In genomic region chr17:46819906-46820351, GRCh38 we compare ENCODE assay signal across 15 cellular contexts. TPM values are rescaled to one million over a fixed set of nuclear protein-coding genes. Genes with fewer than 3 reads are reported as not detected.
DNase-seq lines count a peak whose midpoint lies in the region; ATAC-seq and TF ChIP-seq lines count a peak whose summit lies in the region.
"Had no signal": no experiment of that assay in that cellular context is flagged by ENCODE, and none has a peak within 500 bp of the region (broad histone marks: within the 10 kb centered on the region; RNA-seq: fewer than 3 reads in every experiment).

No MANE protein-coding gene starts in this region.

- no peak for DNase-seq in activated T-cell treated with anti-CD3 and anti-CD28 coated beads, Interleukin-2, amount 50 U/mL, for 24 hours
- DNase-seq in activated T-cell treated with anti-CD3 and anti-CD28 coated beads, Interleukin-2, amount 50 U/mL, for 1 hour, result no peak
- DNase-seq in activated B cell treated with CpG ODN at 0.5 μM for 24 hours (no peak), progenitor cell of endocrine pancreas (ENCODE audit: low spot score, unreplicated experiment) (no peak), NOMO-1 (lab: John Stamatoyannopoulos, UW; ENCODE audit: unreplicated experiment in 2 of 2) (no peak)
- DNase-seq: 8988T; effector CD4-positive, alpha-beta T cell; EL; SHP77 treated with DMSO at 0.1 percent for 48 hours; T-helper 9 cell; transverse colon had no signal

- peak overlapping the region; percentile 10 for H3K4me3 Mint-ChIP-seq in activated T-cell treated with anti-CD3 and anti-CD28 coated beads, Interleukin-2, amount 50 U/mL, for 24 hours
- peak overlapping the region; percentile 76 for H3K4me3 Mint-ChIP-seq in activated B cell treated with CpG ODN at 0.5 μM for 24 hours
- H3K4me3 Mint-ChIP-seq in progenitor cell of endocrine pancreas (ENCODE audit: low read depth), result peak overlapping the region; percentile 61

- peak overlapping the region; percentile 66 for H3K4me3 ChIP-seq in iPS-18a (ENCODE audit: low read length)

- no peak for TF ChIP-seq CTCF in activated B cell treated with CpG ODN at 0.5 μM for 24 hours (IDR thresholded peaks at IDR 0.05)
- no peak for TF ChIP-seq CTCF in progenitor cell of endocrine pancreas (IDR thresholded peaks at IDR 0.05; ENCODE audit: unreplicated experiment)

- ATAC-seq in activated B cell treated with CpG ODN at 0.5 μM for 24 hours (ENCODE audit: low read depth) (no peak), HG02885 (IDR thresholded peaks at IDR 0.05; ENCODE audit: poor library complexity, unreplicated experiment) (no peak), HG03342 (IDR thresholded peaks at IDR 0.05; ENCODE audit: unreplicated experiment) (no peak)

- peaks cover 20% of the 10 kb centered on the region for H3K4me1 Mint-ChIP-seq in activated T-cell treated with anti-CD3 and anti-CD28 coated beads, Interleukin-2, amount 50 U/mL, for 24 hours (ENCODE audit: low read depth)
- H3K4me1 Mint-ChIP-seq in activated B cell treated with CpG ODN at 0.5 μM for 24 hours (peaks cover 36% of the 10 kb centered on the region), progenitor cell of endocrine pancreas (ENCODE audit: low read depth) (peaks cover 8% of the 10 kb centered on the region)

- peak overlapping the region; percentile 7 for H3K9ac ChIP-seq in iPS-18a (ENCODE audit: low read length)

- no peaks in the 10 kb centered on the region for H3K36me3 ChIP-seq in iPS-18a (ENCODE audit: control insufficient read depth, low read depth, low read length)
- H3K36me3 ChIP-seq: transverse colon had no signal

- intact Hi-C loops in activated B cell treated with CpG ODN at 0.5 μM for 24 hours (cut with micrococcal nuclease), result loop anchor here (5.0 kb wide), 1 partner anchor 48 kb away; no protein-coding TSS in a partner anchor

- peaks cover 88% of the 10 kb centered on the region for H3K27me3 ChIP-seq in iPS-18a (ENCODE audit: control insufficient read depth, insufficient read depth, low read length)

- peaks cover 36% of the 10 kb centered on the region for H3K4me1 ChIP-seq in iPS-18a (ENCODE audit: control insufficient read depth, low read depth, low read length)

- peaks cover 88% of the 10 kb centered on the region for H3K27me3 Mint-ChIP-seq in activated T-cell treated with anti-CD3 and anti-CD28 coated beads, Interleukin-2, amount 50 U/mL, for 24 hours
- H3K27me3 Mint-ChIP-seq in activated B cell treated with CpG ODN at 0.5 μM for 24 hours (peaks cover 62% of the 10 kb centered on the region), progenitor cell of endocrine pancreas (peaks cover 88% of the 10 kb centered on the region)

- CTCF ChIA-PET in activated B cell treated with CpG ODN at 0.5 μM for 24 hours (lab: Charles Lee), result no interaction called here

- POLR2A ChIA-PET in activated B cell treated with CpG ODN at 0.5 μM for 24 hours (lab: Charles Lee), result no interaction called here

- no peaks in the 10 kb centered on the region for H3K36me3 Mint-ChIP-seq in activated T-cell treated with anti-CD3 and anti-CD28 coated beads, Interleukin-2, amount 50 U/mL, for 24 hours (ENCODE audit: low read depth)
- H3K36me3 Mint-ChIP-seq in activated B cell treated with CpG ODN at 0.5 μM for 24 hours (ENCODE audit: low read depth) (no peaks in the 10 kb centered on the region), progenitor cell of endocrine pancreas (ENCODE audit: insufficient read depth) (no peaks in the 10 kb centered on the region)

- H3K27ac ChIP-seq in iPS-18a (ENCODE audit: low read length), result no peak overlapping the region
- H3K27ac ChIP-seq: transverse colon had no signal

- H3K9me3 ChIP-seq in iPS-18a (ENCODE audit: control insufficient read depth, low read depth, low read length), result no peaks in the 10 kb centered on the region
- H3K9me3 ChIP-seq: transverse colon had no signal

- H3K27ac Mint-ChIP-seq in activated T-cell treated with anti-CD3 and anti-CD28 coated beads, Interleukin-2, amount 50 U/mL, for 24 hours, result no peak overlapping the region
- no peak overlapping the region for H3K27ac Mint-ChIP-seq in activated B cell treated with CpG ODN at 0.5 μM for 24 hours
- no peak overlapping the region for H3K27ac Mint-ChIP-seq in progenitor cell of endocrine pancreas

- no peaks in the 10 kb centered on the region for H3K9me3 Mint-ChIP-seq in activated T-cell treated with anti-CD3 and anti-CD28 coated beads, Interleukin-2, amount 50 U/mL, for 24 hours
- H3K9me3 Mint-ChIP-seq in activated B cell treated with CpG ODN at 0.5 μM for 24 hours (no peaks in the 10 kb centered on the region), progenitor cell of endocrine pancreas (ENCODE audit: low read depth) (no peaks in the 10 kb centered on the region)

RNA-seq across cellular contexts. Expression of gene WNT3, which starts 1.4 kb away (rescaled TPM):
- 1.0 and 1.3 TPM in 2 replicates for total RNA-seq in activated B cell treated with CpG ODN at 0.5 μM for 24 hours
- 7.2 and 8.1 TPM in 2 replicates for total RNA-seq in progenitor cell of endocrine pancreas

RNA-seq across cellular contexts. Expression of gene WNT9B, which starts 31.5 kb away (rescaled TPM):
- total RNA-seq in activated B cell treated with CpG ODN at 0.5 μM for 24 hours (not detected in 2 replicates), progenitor cell of endocrine pancreas (0.98 and 2.4 TPM in 2 replicates)
- total RNA-seq: mononuclear cell, transverse colon had no signal

Comparison
In these comparisons a context has a peak if more than half of its experiments do, and no peak if none do; other contexts are left out.
1. H3K4me3 Mint-ChIP-seq: peak in every context shown above with its lines; median percentile 76 in activated B cell treated with CpG ODN at 0.5 μM for 24 hours; 61 in progenitor cell of endocrine pancreas; 10 in activated T-cell treated with anti-CD3 and anti-CD28 coated beads, Interleukin-2, amount 50 U/mL, for 24 hours.